Comparison of ENCODE assay signal across 12 cellular contexts in genomic region chr1:93322349-93322748, GRCh38.
"Had no signal": no experiment of that assay in that cellular context is flagged by ENCODE, and none has a peak within 500 bp of the region (broad histone marks: within the 10 kb centered on the region; RNA-seq: fewer than 3 reads in every experiment).

No MANE protein-coding gene starts in this region.

- DNase-seq: activated CD4-positive, alpha-beta memory T cell treated with anti-CD3 and anti-CD28 coated beads, Interleukin-2, amount 10 ng/mL, durations not matched to agents 7 days and 5 days; activated CD8-positive, alpha-beta memory T cell treated with anti-CD3 and anti-CD28 coated beads, Interleukin-2, amount 50 U/mL, for 4 hours; activated T-cell treated with anti-CD3 and anti-CD28 coated beads, Interleukin-2, amount 50 U/mL, for 72 hours; endodermal cell; gastrocnemius medialis; kidney; midbrain; naive thymus-derived CD4-positive, alpha-beta T cell; T1000 had no signal

- H3K4me1 Mint-ChIP-seq: activated CD4-positive, alpha-beta memory T cell treated with anti-CD3 and anti-CD28 coated beads, Interleukin-2, amount 10 ng/mL, durations not matched to agents 7 days and 5 days; naive thymus-derived CD4-positive, alpha-beta T cell had no signal

- H3K27me3 ChIP-seq: gastrocnemius medialis, tibial nerve had no signal

- H2AFZ ChIP-seq: parathyroid adenoma had no signal

- H3K27ac ChIP-seq: gastrocnemius medialis, parathyroid adenoma, tibial nerve, VCaP had no signal

- H3K27me3 Mint-ChIP-seq: activated CD4-positive, alpha-beta memory T cell treated with anti-CD3 and anti-CD28 coated beads, Interleukin-2, amount 10 ng/mL, durations not matched to agents 7 days and 5 days; naive thymus-derived CD4-positive, alpha-beta T cell had no signal

- ATAC-seq: activated T-cell treated with anti-CD3 and anti-CD28 coated beads, Interleukin-2, amount 50 U/mL, for 72 hours; gastrocnemius medialis; naive thymus-derived CD4-positive, alpha-beta T cell had no signal

- H3K27ac Mint-ChIP-seq: activated CD4-positive, alpha-beta memory T cell treated with anti-CD3 and anti-CD28 coated beads, Interleukin-2, amount 10 ng/mL, durations not matched to agents 7 days and 5 days; activated T-cell treated with anti-CD3 and anti-CD28 coated beads, Interleukin-2, amount 50 U/mL, for 72 hours; endodermal cell; naive thymus-derived CD4-positive, alpha-beta T cell had no signal

- H3K9me3 ChIP-seq: gastrocnemius medialis, tibial nerve had no signal

- H3K4me1 ChIP-seq: gastrocnemius medialis, parathyroid adenoma, tibial nerve had no signal

- H3K9me3 Mint-ChIP-seq: activated CD4-positive, alpha-beta memory T cell treated with anti-CD3 and anti-CD28 coated beads, Interleukin-2, amount 10 ng/mL, durations not matched to agents 7 days and 5 days; activated T-cell treated with anti-CD3 and anti-CD28 coated beads, Interleukin-2, amount 50 U/mL, for 72 hours; naive thymus-derived CD4-positive, alpha-beta T cell had no signal

- H3K9ac ChIP-seq: parathyroid adenoma had no signal

- H3K79me2 ChIP-seq: parathyroid adenoma had no signal

- H3K4me3 Mint-ChIP-seq: activated CD4-positive, alpha-beta memory T cell treated with anti-CD3 and anti-CD28 coated beads, Interleukin-2, amount 10 ng/mL, durations not matched to agents 7 days and 5 days; activated T-cell treated with anti-CD3 and anti-CD28 coated beads, Interleukin-2, amount 50 U/mL, for 72 hours; endodermal cell; naive thymus-derived CD4-positive, alpha-beta T cell had no signal

- H3K4me3 ChIP-seq: gastrocnemius medialis, tibial nerve had no signal

- H3K36me3 ChIP-seq: gastrocnemius medialis had no signal
